9 cellular contexts compared by ENCODE assay signal in the genomic region with DNA sequence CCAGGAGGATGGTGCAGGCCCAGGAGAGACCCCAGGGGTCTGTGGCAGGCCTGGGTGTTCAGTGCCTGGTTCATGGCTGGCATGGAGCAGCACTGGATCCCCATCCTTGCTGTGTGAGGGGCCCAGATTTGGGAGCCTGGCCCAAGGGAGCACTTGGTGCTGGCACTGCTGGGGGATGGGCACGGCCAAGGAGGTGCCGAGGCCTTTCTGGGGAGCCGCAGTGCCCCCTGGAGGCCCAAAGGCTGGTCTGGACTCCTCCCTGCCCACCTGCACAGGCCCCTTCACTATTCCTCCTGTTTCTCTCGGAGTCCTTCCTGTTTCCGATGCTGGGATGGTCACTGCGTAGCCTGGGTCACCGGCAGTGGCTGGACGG. TPM values are rescaled to one million over a fixed set of nuclear protein-coding genes. Genes with fewer than 3 reads are reported as not detected.
DNase-seq lines count a peak whose midpoint lies in the region; ATAC-seq and TF ChIP-seq lines count a peak whose summit lies in the region.
"Had no signal": no experiment of that assay in that cellular context is flagged by ENCODE, and none has a peak within 500 bp of the region (broad histone marks: within the 10 kb centered on the region; RNA-seq: fewer than 3 reads in every experiment).

No MANE protein-coding gene starts in this region.

- ATAC-seq in naive thymus-derived CD4-positive, alpha-beta T cell = no peak

- no peaks in the 10 kb centered on the region for H3K9me3 ChIP-seq in osteoblast (ENCODE audit: low read depth, low read length)
- H3K9me3 ChIP-seq in naive thymus-derived CD4-positive, alpha-beta T cell (ENCODE audit: control insufficient read depth in 2 of 3, low read length in 3 of 3) = no peaks in the 10 kb centered on the region

- POLR2A ChIA-PET in naive thymus-derived CD4-positive, alpha-beta T cell (lab: Charles Lee) = no interaction called here

- no peak overlapping the region for H2AFZ ChIP-seq in osteoblast (ENCODE audit: low read length)

- H3K4me3 ChIP-seq in Jurkat, Clone E6-1 (ENCODE audit: low read length) = peak overlapping the region; percentile 88
- H3K4me3 ChIP-seq in osteoblast (ENCODE audit: insufficient read depth, low read length) = no peak overlapping the region
- no peak overlapping the region for H3K4me3 ChIP-seq in naive thymus-derived CD4-positive, alpha-beta T cell (ENCODE audit: low read length)

- H3K79me2 ChIP-seq in osteoblast (ENCODE audit: insufficient read depth, low read length) = no peaks in the 10 kb centered on the region

- no peak for TF ChIP-seq CTCF in brain (conservative IDR thresholded peaks at IDR 0.05)
- TF ChIP-seq CTCF in osteoblast (IDR thresholded peaks at IDR 0.05; ENCODE audit: extremely low read depth, low read depth, low read length) = peak; percentile 26

- H3K27me3 Mint-ChIP-seq in brain = peaks cover 3% of the 10 kb centered on the region
- peaks cover 0 to 15% (median 8%) of the 10 kb centered on the region in 5 donors for H3K27me3 Mint-ChIP-seq in naive thymus-derived CD4-positive, alpha-beta T cell

- CTCF ChIA-PET in naive thymus-derived CD4-positive, alpha-beta T cell (lab: Charles Lee) = interaction anchor here (0.6 to 1.4 kb wide), 3 partner anchors 49 to 147 kb away, joined by 3 to 9 read pairs (median 3); partner anchors contain the start of gene LRCOL1

- H3K9me3 Mint-ChIP-seq in brain = no peaks in the 10 kb centered on the region
- H3K9me3 Mint-ChIP-seq in naive thymus-derived CD4-positive, alpha-beta T cell = peaks cover 0 to 4% (median 0%) of the 10 kb centered on the region in 11 donors

- no peaks in the 10 kb centered on the region for H3K36me3 ChIP-seq in osteoblast (ENCODE audit: insufficient read depth, low read length)
- H3K36me3 ChIP-seq in naive thymus-derived CD4-positive, alpha-beta T cell (ENCODE audit: control insufficient read depth in 2 of 3, insufficient read depth in 3 of 3, low read length in 3 of 3) = peaks cover 0 to 15% (median 0%) of the 10 kb centered on the region in 3 experiments

- H3K4me3 Mint-ChIP-seq in brain = peak overlapping the region in 4 of 5 experiments; percentile 40 to 86 (median 64)
- peak overlapping the region in 1 of 10 donors; percentile 25 for H3K4me3 Mint-ChIP-seq in naive thymus-derived CD4-positive, alpha-beta T cell

- peak overlapping the region in 1 of 5 experiments; percentile 71 for H3K27ac Mint-ChIP-seq in brain
- H3K27ac Mint-ChIP-seq in naive thymus-derived CD4-positive, alpha-beta T cell = no peak overlapping the region

- H4K20me1 ChIP-seq in osteoblast (ENCODE audit: insufficient read depth, low read length) = peaks cover 12% of the 10 kb centered on the region

- H3K27me3 ChIP-seq in osteoblast (ENCODE audit: insufficient read depth, low read length) = peaks cover 18% of the 10 kb centered on the region
- H3K27me3 ChIP-seq in naive thymus-derived CD4-positive, alpha-beta T cell (ENCODE audit: control insufficient read depth in 2 of 2, insufficient read depth in 2 of 2, low read length in 2 of 2) = no peaks in the 10 kb centered on the region

- no peak overlapping the region for H3K4me2 ChIP-seq in osteoblast (ENCODE audit: insufficient read depth, low read length)

- no peaks in the 10 kb centered on the region for H3K4me1 ChIP-seq in osteoblast (ENCODE audit: insufficient read depth, low read length)
- peaks cover 7 to 25% of the 10 kb centered on the region in 2 donors for H3K4me1 ChIP-seq in naive thymus-derived CD4-positive, alpha-beta T cell (ENCODE audit: control insufficient read depth in 2 of 2, insufficient read depth in 2 of 2, low read length in 2 of 2)

- peaks cover 18% of the 10 kb centered on the region for H3K4me1 Mint-ChIP-seq in brain
- H3K4me1 Mint-ChIP-seq in naive thymus-derived CD4-positive, alpha-beta T cell = peaks cover 4 to 25% (median 17%) of the 10 kb centered on the region in 7 donors

- peaks cover 10% of the 10 kb centered on the region for H3K36me3 Mint-ChIP-seq in brain
- peaks cover 0 to 18% (median 4%) of the 10 kb centered on the region in 5 donors for H3K36me3 Mint-ChIP-seq in naive thymus-derived CD4-positive, alpha-beta T cell

- DNase-seq in NOMO-1 treated with DMSO at 0.1 percent for 48 hours (lab: John Stamatoyannopoulos, UW; ENCODE audit: unreplicated experiment) = peak; percentile 0
- no peak for DNase-seq in NOMO-1 treated with dmso at 0.1 percent for 144 hours (lab: John Stamatoyannopoulos, UW; ENCODE audit: unreplicated experiment)
- no peak for DNase-seq in Jurkat, Clone E6-1 (ENCODE audit: low read depth, low spot score)
- DNase-seq in osteoblast (ENCODE audit: insufficient read length, low spot score, missing footprints) = peak; percentile 96
- no peak for DNase-seq in NCI-H2029 (lab: John Stamatoyannopoulos, UW)
- DNase-seq in mucosa of gallbladder (ENCODE audit: low spot score) = no peak
- no peak for DNase-seq in naive thymus-derived CD4-positive, alpha-beta T cell

- no peak overlapping the region for H3K27ac ChIP-seq in osteoblast (ENCODE audit: low read depth, low read length)
- no peak overlapping the region for H3K27ac ChIP-seq in naive thymus-derived CD4-positive, alpha-beta T cell (ENCODE audit: low read depth, low read length)

- intact Hi-C loops in naive thymus-derived CD4-positive, alpha-beta T cell (cut with micrococcal nuclease) = loop anchor here (1.0 to 2.0 kb wide), 4 partner anchors 73 to 407 kb away; no protein-coding TSS in a partner anchor

RNA-seq across cellular contexts. Expression of gene LRCOL1, which starts 48.6 kb away (rescaled TPM):
- polyA plus RNA-seq in Jurkat, Clone E6-1 (2012; ENCODE audit: insufficient read depth, insufficient read length) = not detected
- polyA plus RNA-seq in brain (ENCODE audit: insufficient read depth, low read depth, low replicate concordance) = 0.46 TPM
- total RNA-seq in osteoblast (not detected in 2 replicates), mucosa of gallbladder (not detected)
- not detected for total RNA-seq in naive thymus-derived CD4-positive, alpha-beta T cell
- not detected for polyA plus RNA-seq in naive thymus-derived CD4-positive, alpha-beta T cell
- total RNA-seq: pulmonary artery endothelial cell had no signal

RNA-seq across cellular contexts. Expression of gene P2RX2, which starts 56.8 kb away (rescaled TPM):
- polyA plus RNA-seq in Jurkat, Clone E6-1 (2012; ENCODE audit: insufficient read depth, insufficient read length) = not detected
- not detected for polyA plus RNA-seq in brain (ENCODE audit: insufficient read depth, low read depth, low replicate concordance)
- total RNA-seq in osteoblast = not detected in 2 replicates
- total RNA-seq in mucosa of gallbladder = not detected
- total RNA-seq in naive thymus-derived CD4-positive, alpha-beta T cell = under 1 TPM in 1 of 5 experiments, not detected in 4; 0.32 TPM
- polyA plus RNA-seq in naive thymus-derived CD4-positive, alpha-beta T cell = not detected
- total RNA-seq: pulmonary artery endothelial cell had no signal

Comparison
In these comparisons a context has a peak if more than half of its experiments do, and no peak if none do; other contexts are left out.
1. DNase-seq: peak in NOMO-1 treated with DMSO at 0.1 percent for 48 hours (single experiment) and osteoblast (single experiment); none in NOMO-1 treated with dmso at 0.1 percent for 144 hours (single experiment), Jurkat, Clone E6-1 (single experiment), NCI-H2029 (single experiment), mucosa of gallbladder (single experiment) and naive thymus-derived CD4-positive, alpha-beta T cell (0 of 9).